Comparison of ENCODE assay signal across 8 cellular contexts in genomic region chr10:86399514-86399878, GRCh38. TPM values are rescaled to one million over a fixed set of nuclear protein-coding genes. Genes with fewer than 3 reads are reported as not detected.
DNase-seq lines count a peak whose midpoint lies in the region; FAIRE-seq and TF ChIP-seq lines count a peak whose summit lies in the region.

No MANE protein-coding gene starts in this region.

- no peak overlapping the region for H3K23ac ChIP-seq in H1 (ENCODE audit: insufficient read length)
- H3K23ac ChIP-seq in trophoblast cell (ENCODE audit: low read length) = no peak overlapping the region

- H2BK20ac ChIP-seq in H1 (ENCODE audit: low read length) = no peak overlapping the region

- H3K4me2 ChIP-seq in PC-9 (peak overlapping the region; percentile 91), H1 (ENCODE audit: insufficient read depth in 1 of 2, low read depth in 2 of 2, low read length in 2 of 2) (peak overlapping the region in 1 of 2 experiments; percentile 95; a peak in 2 of 4 replicates), trophoblast cell (ENCODE audit: low read length) (peak overlapping the region; percentile 94)

- WGBS in H1 (ENCODE audit: extremely low coverage in 1 of 2, insufficient coverage in 1 of 2, insufficient read length in 1 of 2, insufficient replicate concordance in 2 of 2, low coverage in 1 of 2, low lambda C conversion rate in 2 of 2, missing lambda C conversion rate in 1 of 2), 2 experiments = 44% methylated on average over 9 of the region's 9 CpGs; no CpG with 5 or more reads in 1 of the 2 experiments
- WGBS in trophoblast cell (ENCODE audit: extremely low coverage, insufficient coverage, insufficient read length) = no CpG with 5 or more reads among the region's 9 CpGs

- H3K27ac Mint-ChIP-seq in Calu3 (ENCODE audit: unreplicated experiment) = no peak overlapping the region

- CTCF ChIA-PET in Calu3 (lab: Charles Lee) (interaction anchor here (1.0 to 2.4 kb wide), 4 partner anchors 10 to 186 kb away, joined by 3 to 15 read pairs (median 4); no protein-coding TSS in a partner anchor), PC-9 (lab: Charles Lee) (interaction anchor here (0.6 to 1.8 kb wide), 3 partner anchors 186 to 942 kb away, joined by 3 to 6 read pairs (median 4); no protein-coding TSS in a partner anchor), H1 (lab: Charles Lee; ENCODE audit: partially characterized antibody) (interaction anchor here (0.6 to 5.5 kb wide), 17 partner anchors 8 to 499 kb away, joined by 3 to 61 read pairs (median 4); no protein-coding TSS in a partner anchor)

- intact Hi-C loops in Calu3 (cut with micrococcal nuclease; ENCODE audit: unreplicated experiment) (loop anchor here (1.0 kb wide), 1 partner anchor 186 kb away; no protein-coding TSS in a partner anchor), PC-9 (cut with micrococcal nuclease; ENCODE audit: unreplicated experiment) (loop anchor here (1.0 kb wide), 1 partner anchor 186 kb away; no protein-coding TSS in a partner anchor)

- H3K9ac ChIP-seq in H1 (replicated peaks in 1 of 4; ENCODE audit: extremely low read depth in 1 of 4, low read depth in 3 of 4, low read length in 3 of 4) (no peak overlapping the region), trophoblast cell (ENCODE audit: low read length) (no peak overlapping the region)

- H2BK12ac ChIP-seq in H1 (ENCODE audit: low read depth, low read length) = no peak overlapping the region
- H2BK12ac ChIP-seq in trophoblast cell (ENCODE audit: low read length) = no peak overlapping the region

- POLR2A ChIA-PET in PC-9 (lab: Charles Lee; ENCODE audit: unreplicated experiment) (interaction anchor here (0.6 kb wide), 1 partner anchor 255 kb away, joined by 3 read pairs; the partner anchor contains the start of gene OPN4), H1 (lab: Charles Lee; ENCODE audit: partially characterized antibody) (interaction anchor here (0.9 to 4.5 kb wide), 4 partner anchors 11 to 65 kb away, joined by 3 to 30 read pairs (median 4); no protein-coding TSS in a partner anchor)

- H3K79me2 ChIP-seq in PC-9 (ENCODE audit: low read depth) (no peaks in the 10 kb centered on the region), H1 (ENCODE audit: control insufficient read depth in 1 of 2, insufficient read depth in 2 of 2, low read length in 2 of 2) (no peaks in the 10 kb centered on the region), trophoblast cell (ENCODE audit: control insufficient read depth, insufficient read depth, low read length, poor library complexity) (peaks cover 5% of the 10 kb centered on the region)

- FAIRE-seq in H1 (lab: Jason Lieb, UNC) = no peak

- no peaks in the 10 kb centered on the region for H3K9me2 ChIP-seq in PC-9 (ENCODE audit: insufficient read depth)

- in situ Hi-C loops in GM13976 (cut with MboI; ENCODE audit: low sequenced_read_pairs, unreplicated experiment) = loop anchor here (5.0 kb wide), 1 partner anchor 183 kb away; no protein-coding TSS in a partner anchor

- H4K20me1 ChIP-seq in PC-9 (ENCODE audit: insufficient read depth) (no peaks in the 10 kb centered on the region), H1 (replicated peaks in 1 of 2; ENCODE audit: control insufficient read depth in 1 of 2, insufficient read depth in 2 of 2, low read length in 2 of 2) (no peaks in the 10 kb centered on the region)

- no peak for TF ChIP-seq POLR2A in H1 (IDR thresholded peaks at IDR 0.05; ENCODE audit: control extremely low read depth in 1 of 2, low read depth in 2 of 2, low read length in 2 of 2)

- H4K12ac ChIP-seq in trophoblast cell (ENCODE audit: low read depth, low read length) = no peak overlapping the region

- H4K91ac ChIP-seq in H1 (replicated peaks; ENCODE audit: insufficient read length, low read length) = no peak overlapping the region
- no peak overlapping the region for H4K91ac ChIP-seq in trophoblast cell (ENCODE audit: low read depth, low read length)

- H3K36me3 Mint-ChIP-seq in Calu3 (ENCODE audit: insufficient read depth, unreplicated experiment) = peaks cover 30% of the 10 kb centered on the region

- H3K4me1 ChIP-seq in PC-9 (replicated peaks; ENCODE audit: insufficient read depth) (no peaks in the 10 kb centered on the region), H1 (replicated peaks in 1 of 4; ENCODE audit: control insufficient read depth in 3 of 4, insufficient read depth in 4 of 4, low read length in 3 of 4) (peaks cover 0 to 7% (median 5%) of the 10 kb centered on the region in 4 experiments; a peak in 6 of 7 replicates), trophoblast cell (ENCODE audit: control insufficient read depth in 1 of 2, insufficient read depth in 2 of 2, low read length in 2 of 2) (peaks cover 6 to 8% of the 10 kb centered on the region in 2 experiments)

- H3K18ac ChIP-seq in H1 (ENCODE audit: extremely low read depth, low read length) (no peak overlapping the region), trophoblast cell (ENCODE audit: low read length) (no peak overlapping the region)

- H3K36me3 ChIP-seq in PC-9 (ENCODE audit: low read depth) (no peaks in the 10 kb centered on the region), H1 (ENCODE audit: control insufficient read depth in 2 of 4, insufficient read depth in 4 of 4, low read length in 3 of 4) (no peaks in the 10 kb centered on the region), trophoblast cell (ENCODE audit: control insufficient read depth in 1 of 2, insufficient read depth in 2 of 2, low read length in 2 of 2) (no peaks in the 10 kb centered on the region)

- DNase-seq in Calu3 (no peak), PC-9 (no peak), H1 (ENCODE audit: low read depth in 1 of 2, low spot score in 2 of 2) (no peak), trophoblast cell (no peak), SKM-1 (lab: John Stamatoyannopoulos, UW; ENCODE audit: unreplicated experiment) (no peak), GM13976 (ENCODE audit: low spot score) (no peak), nucleus accumbens (lab: John Stamatoyannopoulos, UW) (no peak), cortex of kidney (lab: John Stamatoyannopoulos, UW) (no peak)

- H4K8ac ChIP-seq in H1 (ENCODE audit: extremely low read depth, insufficient read depth, low read length) (no peak overlapping the region), trophoblast cell (ENCODE audit: low read depth, low read length) (no peak overlapping the region)

- H2BK120ac ChIP-seq in H1 (replicated peaks; ENCODE audit: low read depth, low read length) (no peak overlapping the region), trophoblast cell (ENCODE audit: insufficient read depth, low read length, poor library complexity) (no peak overlapping the region)

- peaks cover 26% of the 10 kb centered on the region for H3K4me1 Mint-ChIP-seq in Calu3 (ENCODE audit: low read depth, unreplicated experiment)

- H3K27me3 ChIP-seq in PC-9 (ENCODE audit: insufficient read depth, low read depth) (no peaks in the 10 kb centered on the region), H1 (replicated peaks in 1 of 4; ENCODE audit: control insufficient read depth in 3 of 4, extremely low read depth in 1 of 4, insufficient read depth in 3 of 4, low read length in 3 of 4) (peaks cover 8 to 34% (median 31%) of the 10 kb centered on the region in 4 experiments), trophoblast cell (ENCODE audit: insufficient read depth, low read length) (peaks cover 28% of the 10 kb centered on the region)

- H3K23me2 ChIP-seq in H1 (ENCODE audit: low read depth, low read length) = peaks cover 14% of the 10 kb centered on the region; the same call in 1 of the 2 replicates

- no peaks in the 10 kb centered on the region for H3K27me3 Mint-ChIP-seq in Calu3 (ENCODE audit: unreplicated experiment)

- H3K79me1 ChIP-seq in H1 (ENCODE audit: low read depth, low read length) = no peaks in the 10 kb centered on the region
- peaks cover 6% of the 10 kb centered on the region for H3K79me1 ChIP-seq in trophoblast cell (ENCODE audit: low read length)

- H2BK5ac ChIP-seq in H1 (ENCODE audit: low read depth, low read length) (no peak overlapping the region), trophoblast cell (ENCODE audit: low read depth, low read length, poor library complexity) (no peak overlapping the region)

- peak overlapping the region; percentile 71 for H3K4me3 Mint-ChIP-seq in Calu3 (ENCODE audit: low read depth, unreplicated experiment)

- TF ChIP-seq CTCF in Calu3 (IDR thresholded peaks at IDR 0.05; ENCODE audit: unreplicated experiment) = no peak
- no peak for TF ChIP-seq CTCF in PC-9 (conservative IDR thresholded peaks at IDR 0.05)
- TF ChIP-seq CTCF in H1 (IDR thresholded peaks at IDR 0.05; ENCODE audit: control extremely low read depth in 1 of 3, insufficient read depth in 1 of 3, low read depth in 1 of 3, low read length in 3 of 3) = no peak
- TF ChIP-seq CTCF in GM13976 (IDR thresholded peaks at IDR 0.05; ENCODE audit: borderline replicate concordance, control extremely low read depth, extremely low read depth, insufficient read depth, missing control alignments) = no peak

- H3K56ac ChIP-seq in H1 (replicated peaks; ENCODE audit: insufficient read length, low read depth, low read length) = no peak overlapping the region

- no peak overlapping the region for H3K27ac ChIP-seq in PC-9
- H3K27ac ChIP-seq in H1 (ENCODE audit: low read depth, low read length) = no peak overlapping the region
- H3K27ac ChIP-seq in trophoblast cell (ENCODE audit: low read depth, low read length) = no peak overlapping the region

- no peak for TF ChIP-seq RAD21 in H1 (IDR thresholded peaks at IDR 0.05 in 1 of 2, conservative IDR thresholded peaks at IDR 0.05 in 1 of 2; ENCODE audit: low read depth in 2 of 2, low read length in 2 of 2)

- H2BK15ac ChIP-seq in H1 (ENCODE audit: low read length) = no peak overlapping the region

- no peak overlapping the region for H3K14ac ChIP-seq in H1 (ENCODE audit: insufficient read length)
- no peak overlapping the region for H3K14ac ChIP-seq in trophoblast cell (ENCODE audit: low read length)

- H2AFZ ChIP-seq in PC-9 (no peak overlapping the region; the same call in 1 of the 2 replicates), H1 (ENCODE audit: low read length) (0 out of 2 replicates have a peak overlapping the region, but pooled peaks have one; percentile 47), trophoblast cell (ENCODE audit: insufficient read depth, low read length, poor library complexity) (no peak overlapping the region)

- H3K4me3 ChIP-seq in PC-9 = peak overlapping the region; percentile 66
- H3K4me3 ChIP-seq in H1 (ENCODE audit: extremely low read depth in 1 of 4, insufficient read depth in 2 of 4, low read depth in 3 of 4, low read length in 4 of 4) = peak overlapping the region in 1 of 4 experiments; percentile 71; a peak in 1 of 8 replicates
- no peak overlapping the region for H3K4me3 ChIP-seq in trophoblast cell (ENCODE audit: low read depth, low read length)

- H3K4ac ChIP-seq in H1 (replicated peaks; ENCODE audit: insufficient read length, low read depth, low read length) (no peak overlapping the region), trophoblast cell (ENCODE audit: low read depth, low read length) (no peak overlapping the region)

- H4K5ac ChIP-seq in H1 (ENCODE audit: insufficient read length, low read depth, low read length) = no peak overlapping the region

- H2AK5ac ChIP-seq in H1 (ENCODE audit: low read depth, low read length) (no peak overlapping the region), trophoblast cell (ENCODE audit: low read length) (no peak overlapping the region)

- peaks cover 7% of the 10 kb centered on the region; the same call in 1 of the 2 replicates for H3F3A ChIP-seq in PC-9 (ENCODE audit: insufficient read depth, low read depth)

- no TSS peak for BruUV-seq in Calu3 (replicated peaks; lab: Mats Ljungman, UMichigan)
- no TSS peak for BruUV-seq in PC-9 (replicated peaks; lab: Mats Ljungman, UMichigan)

- H3K9me3 Mint-ChIP-seq in Calu3 (ENCODE audit: low read depth, unreplicated experiment) = no peaks in the 10 kb centered on the region

- TF ChIP-seq EP300 in H1 (IDR thresholded peaks at IDR 0.05; ENCODE audit: borderline replicate concordance in 1 of 2, low read depth in 2 of 2, low read length in 2 of 2) = no peak

- H3K9me3 ChIP-seq in PC-9 (ENCODE audit: insufficient read depth, low read depth) (no peaks in the 10 kb centered on the region), H1 (ENCODE audit: insufficient read depth in 2 of 2, low read depth in 1 of 2, low read length in 1 of 2) (no peaks in the 10 kb centered on the region), trophoblast cell (ENCODE audit: insufficient read depth, low read depth, low read length) (peaks cover 2% of the 10 kb centered on the region)

RNA-seq across cellular contexts. Expression of gene GRID1, which starts 32.9 kb away (rescaled TPM):
- 0.10 TPM in 1 of 2 replicates, not detected in the other for total RNA-seq in Calu3 (2022)
- not detected in 2 replicates for total RNA-seq in PC-9 (2021)
- 0.15 and 0.22 TPM in 2 replicates for total RNA-seq in H1 (2021; fragmentation: NEBNext Ultra II Directional; extraction: Animal tissue kit (Norgen Biotek cat#: 25700))
- polyA plus RNA-seq in H1 (2011; rRNA removed) = 0.30 and 0.31 TPM in 2 replicates
- 0.21 TPM for polyA plus RNA-seq in H1 (2011; cell fraction: cytosol; rRNA removed)
- 0.34 TPM for polyA plus RNA-seq in H1 (2011; cell fraction: nucleus; rRNA removed)
- polyA plus RNA-seq in H1 (2012, experiment 1 of 2) = 0.24 to 0.65 TPM (median 0.29 TPM) in 4 replicates
- 0.18 TPM for polyA plus RNA-seq in H1 (2012, experiment 2 of 2)
- polyA plus RNA-seq in H1 (2013, experiment 1 of 2) = 0.32 TPM
- 0.39 TPM for polyA plus RNA-seq in H1 (2013, experiment 2 of 2)
- polyA minus RNA-seq in H1 (2011; rRNA and poly(A)+ RNA removed) = 0.88 and 1.3 TPM in 2 replicates
- polyA minus RNA-seq in H1 (2011; cell fraction: cytosol; rRNA and poly(A)+ RNA removed) = 0.37 TPM
- polyA minus RNA-seq in H1 (2011; cell fraction: nucleus; rRNA and poly(A)+ RNA removed) = 2.6 TPM
- 0.15 and 0.32 TPM in 2 replicates for polyA plus RNA-seq in trophoblast cell (2013)
